13 cellular contexts compared by ENCODE assay signal in the genomic region with DNA sequence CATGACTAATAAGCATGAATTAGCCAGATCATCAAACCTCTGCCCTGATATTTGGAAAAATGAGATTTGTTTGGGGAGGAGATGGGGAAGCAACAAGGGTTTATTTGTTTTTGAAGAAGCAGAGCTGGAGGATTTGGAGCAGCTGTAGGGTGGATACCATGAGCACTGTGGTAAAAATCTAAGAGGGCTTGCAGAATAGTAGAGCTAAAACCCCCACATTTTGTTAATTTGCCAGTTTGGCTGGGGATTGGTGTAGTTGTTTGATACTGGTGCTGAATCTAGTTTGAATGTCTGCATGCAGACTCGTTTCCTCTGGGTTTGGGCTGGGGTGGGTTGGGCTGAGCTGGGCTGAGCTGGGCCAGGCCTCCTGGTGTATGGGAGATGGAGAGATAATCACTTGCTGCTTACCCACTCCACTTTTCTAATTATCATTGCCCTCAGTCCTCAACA. TPM values are rescaled to one million over a fixed set of nuclear protein-coding genes. Genes with fewer than 3 reads are reported as not detected.
DNase-seq lines count a peak whose midpoint lies in the region; ATAC-seq, FAIRE-seq and TF ChIP-seq lines count a peak whose summit lies in the region.
"Had no signal": no experiment of that assay in that cellular context is flagged by ENCODE, and none has a peak within 500 bp of the region (broad histone marks: within the 10 kb centered on the region; RNA-seq: fewer than 3 reads in every experiment).

No MANE protein-coding gene starts in this region.

- WGBS in gastroesophageal sphincter (ENCODE audit: low coverage in 1 of 2), 2 donors, result 25% methylated on average over 1 of the region's 1 CpG; no CpG with 5 or more reads in 1 of the 2 donors
- WGBS in psoas muscle, 3 donors, result 42 to 53% (median 43%) methylated on average over 1 of the region's 1 CpG

- no peak overlapping the region for H3K4me3 ChIP-seq in gastroesophageal sphincter
- no peak overlapping the region for H3K4me3 ChIP-seq in psoas muscle

- in situ Hi-C loops in G401 (cut with HindIII; ENCODE audit: low sequenced_read_pairs), result no loop called here

- H3K27me3 ChIP-seq in gastroesophageal sphincter (no peaks in the 10 kb centered on the region), psoas muscle (ENCODE audit: insufficient read depth in 3 of 3, low read length in 2 of 3) (no peaks in the 10 kb centered on the region)

- intact Hi-C loops in psoas muscle (cut with DNase I), result loop anchor here in 1 of 2 donors (5.0 kb wide), 1 partner anchor 43 kb away; the partner anchor contains the start of gene SMAD1

- H3K36me3 ChIP-seq in gastroesophageal sphincter, result no peaks in the 10 kb centered on the region
- no peaks in the 10 kb centered on the region for H3K36me3 ChIP-seq in psoas muscle (ENCODE audit: insufficient read depth in 1 of 2, low read depth in 1 of 2)

- no peak for FAIRE-seq in HTR-8/SVneo (lab: Jason Lieb, UNC)

- ATAC-seq in gastroesophageal sphincter (no peak), psoas muscle (no peak), GM18873 (IDR thresholded peaks at IDR 0.05; ENCODE audit: low FRiP score, unreplicated experiment) (no peak), HG02798 (IDR thresholded peaks at IDR 0.05; ENCODE audit: poor library complexity, unreplicated experiment) (no peak)

- H3K4me1 ChIP-seq in gastroesophageal sphincter (peaks cover 0 to 56% (median 4%) of the 10 kb centered on the region in 3 donors), psoas muscle (peaks cover 28% of the 10 kb centered on the region)

- TF ChIP-seq EP300 in gastroesophageal sphincter (IDR thresholded peaks at IDR 0.05), result no peak

- TF ChIP-seq POLR2A in gastroesophageal sphincter (IDR thresholded peaks at IDR 0.05), result no peak

- H3K27ac ChIP-seq in gastroesophageal sphincter, result peak overlapping the region in 3 of 4 donors; percentile 14 to 39 (median 18)
- peak overlapping the region; percentile 21 for H3K27ac ChIP-seq in psoas muscle

- no peak for TF ChIP-seq CTCF in gastroesophageal sphincter (IDR thresholded peaks at IDR 0.05)
- TF ChIP-seq CTCF in psoas muscle (IDR thresholded peaks at IDR 0.05), result no peak

- H3K9me3 ChIP-seq in gastroesophageal sphincter, result no peaks in the 10 kb centered on the region
- no peaks in the 10 kb centered on the region for H3K9me3 ChIP-seq in psoas muscle

- DNase-seq in G401 (ENCODE audit: low spot score) (peak; percentile 48), RPMI7951 (ENCODE audit: low read depth) (peak; percentile 10), psoas muscle (no peak), HTR-8/SVneo (ENCODE audit: insufficient read length, low spot score) (no peak), HuH-7.5 (ENCODE audit: low spot score) (no peak)
- DNase-seq: activated naive CD8-positive, alpha-beta T cell treated with anti-CD3 and anti-CD28 coated beads, Interleukin-2, amount 10 ng/mL, durations not matched to agents 7 days and 5 days; GF-D8; Kasumi-1; stimulated activated CD4-positive, alpha-beta T cell treated with anti-CD3 and anti-CD28 coated beads, Interleukin-4, amount 100 ng/mL, for 24 hours; stimulated activated naive CD4-positive, alpha-beta T cell treated with Interleukin-2 at 50 U/mL for 16 hours had no signal

RNA-seq across cellular contexts. Expression of gene SMAD1, which starts 43.7 kb away (rescaled TPM):
- total RNA-seq in G401 (2014; rRNA removed; shearing (Covaris generic)), result 1.4 and 3.9 TPM in 2 replicates
- total RNA-seq in RPMI7951 (2014; rRNA removed; shearing (Covaris generic)), result 10.9 and 11.4 TPM in 2 replicates
- total RNA-seq in gastroesophageal sphincter, result 10 to 100 TPM; 26.3 to 37.8 (median 29.2) TPM
- 10 to 100 TPM; 17.2 to 30.6 (median 21.9) TPM for total RNA-seq in psoas muscle
- polyA plus RNA-seq in psoas muscle, result 10 to 100 TPM in 1 of 3 donors, 1 to 10 TPM in 2; 5.0 to 11.8 (median 6.5) TPM

Comparison
In these comparisons a context has a peak if more than half of its experiments do, and no peak if none do; other contexts are left out.
1. DNase-seq: peak in G401 (single experiment) and RPMI7951 (single experiment); none in psoas muscle (0 of 2), HTR-8/SVneo (single experiment) and HuH-7.5 (single experiment).